In genomic region chr7:3482147-3482921, GRCh38 we compare ENCODE assay signal across 8 cellular contexts.
A peak's percentile ranks its signal among the peaks of the same experiment; 100 is the strongest.
DNase-seq lines count a peak whose midpoint lies in the region; ATAC-seq and TF ChIP-seq lines count a peak whose summit lies in the region.

No MANE protein-coding gene starts in this region.

- no peak overlapping the region for H3K9ac ChIP-seq in PC-3 (ENCODE audit: low read length)

- H3K79me2 ChIP-seq in PC-3 (ENCODE audit: low read length) = no peaks in the 10 kb centered on the region

- no peaks in the 10 kb centered on the region for H3K9me2 ChIP-seq in PC-3 (replicated peaks; ENCODE audit: low read length)

- H4K20me1 ChIP-seq in PC-3 (ENCODE audit: low read length) = no peaks in the 10 kb centered on the region

- H3K9me3 ChIP-seq in PC-3 (ENCODE audit: low read length) (no peaks in the 10 kb centered on the region), spleen (no peaks in the 10 kb centered on the region)

- TF ChIP-seq CTCF in PC-3 (conservative IDR thresholded peaks at IDR 0.05; ENCODE audit: low read depth, low read length) (peak; percentile 77), fibroblast of the aortic adventitia (IDR thresholded peaks at IDR 0.05; ENCODE audit: insufficient read depth, low read length) (peak; percentile 46), spleen (IDR thresholded peaks at IDR 0.05 in 8 of 11, conservative IDR thresholded peaks at IDR 0.05 in 3 of 11) (peak in 9 of 11 experiments; percentile 17 to 53 (median 40))

- no peaks in the 10 kb centered on the region for H3K36me3 ChIP-seq in PC-3 (ENCODE audit: low read depth, low read length)
- H3K36me3 ChIP-seq in spleen = no peaks in the 10 kb centered on the region

- no peak for TF ChIP-seq POLR2A in spleen (IDR thresholded peaks at IDR 0.05)

- H3K27me3 ChIP-seq in PC-3 (ENCODE audit: low read length) = no peaks in the 10 kb centered on the region
- H3K27me3 ChIP-seq in spleen (replicated peaks in 1 of 7) = no peaks in the 10 kb centered on the region

- DNase-seq in NOMO-1 treated with DMSO at 0.1 percent for 48 hours (lab: John Stamatoyannopoulos, UW; ENCODE audit: unreplicated experiment) (peak; percentile 26), NOMO-1 treated with dmso at 0.1 percent for 144 hours (lab: John Stamatoyannopoulos, UW; ENCODE audit: unreplicated experiment) (no peak), PC-3 (peak; percentile 53), fibroblast of the aortic adventitia (ENCODE audit: low read depth) (peak; percentile 9), spleen (no peak), GOT3 (lab: John Stamatoyannopoulos, UW) (no peak), NCI-H187 treated with DMSO at 0.1 percent for 48 hours (lab: John Stamatoyannopoulos, UW) (no peak)

- POLR2A ChIA-PET in PC-3 (lab: Charles Lee; ENCODE audit: unreplicated experiment) = no interaction called here

- 58 to 69% (median 62%) methylated on average over 13 of the region's 13 CpGs for WGBS in spleen, 5 donors

- BruUV-seq in PC-3 (replicated peaks; lab: Mats Ljungman, UMichigan) = no TSS peak

- intact Hi-C loops in PC-3 (cut with micrococcal nuclease) = loop anchor here (5.0 kb wide), 2 partner anchors 175 to 190 kb away; no protein-coding TSS in a partner anchor
- intact Hi-C loops in spleen (cut with DNase I; ENCODE audit: low total_unique reads) = no loop called here

- H3K4me2 ChIP-seq in PC-3 (ENCODE audit: low read length) = no peak overlapping the region

- H3K27ac ChIP-seq in PC-3 (ENCODE audit: low read length) = no peak overlapping the region
- H3K27ac ChIP-seq in spleen = peak overlapping the region in 5 of 8 donors; percentile 21 to 54 (median 45)

- H3K4me3 ChIP-seq in PC-3 (ENCODE audit: low read length) (no peak overlapping the region), fibroblast of the aortic adventitia (ENCODE audit: low read depth, low read length) (no peak overlapping the region), spleen (no peak overlapping the region)

- H2AFZ ChIP-seq in PC-3 (ENCODE audit: low read length) = peak overlapping the region; percentile 37; the same call in 1 of the 2 replicates

- ATAC-seq in PC-3 (peak; percentile 77), HG02884 (IDR thresholded peaks at IDR 0.05; ENCODE audit: unreplicated experiment) (no peak)

- CTCF ChIA-PET in PC-3 (lab: Charles Lee) = no interaction called here

- no peaks in the 10 kb centered on the region for H3K4me1 ChIP-seq in PC-3 (ENCODE audit: insufficient read depth, low read length)
- H3K4me1 ChIP-seq in spleen = peaks cover 0 to 20% (median 1%) of the 10 kb centered on the region in 6 donors

- no peaks in the 10 kb centered on the region for H3F3A ChIP-seq in PC-3 (ENCODE audit: low read length, unreplicated experiment)

Comparison
In these comparisons a context has a peak if more than half of its experiments do, and no peak if none do; other contexts are left out.
1. DNase-seq: peak in NOMO-1 treated with DMSO at 0.1 percent for 48 hours (single experiment), PC-3 (single experiment) and fibroblast of the aortic adventitia (single experiment); none in NOMO-1 treated with dmso at 0.1 percent for 144 hours (single experiment), spleen (single experiment), GOT3 (single experiment) and NCI-H187 treated with DMSO at 0.1 percent for 48 hours (single experiment).
2. Peak in every context shown above with its lines, with median percentiles within 50 percentile points of each other: CTCF ChIP-seq.